ENCODE assay signal across 14 cellular contexts in the genomic region with DNA sequence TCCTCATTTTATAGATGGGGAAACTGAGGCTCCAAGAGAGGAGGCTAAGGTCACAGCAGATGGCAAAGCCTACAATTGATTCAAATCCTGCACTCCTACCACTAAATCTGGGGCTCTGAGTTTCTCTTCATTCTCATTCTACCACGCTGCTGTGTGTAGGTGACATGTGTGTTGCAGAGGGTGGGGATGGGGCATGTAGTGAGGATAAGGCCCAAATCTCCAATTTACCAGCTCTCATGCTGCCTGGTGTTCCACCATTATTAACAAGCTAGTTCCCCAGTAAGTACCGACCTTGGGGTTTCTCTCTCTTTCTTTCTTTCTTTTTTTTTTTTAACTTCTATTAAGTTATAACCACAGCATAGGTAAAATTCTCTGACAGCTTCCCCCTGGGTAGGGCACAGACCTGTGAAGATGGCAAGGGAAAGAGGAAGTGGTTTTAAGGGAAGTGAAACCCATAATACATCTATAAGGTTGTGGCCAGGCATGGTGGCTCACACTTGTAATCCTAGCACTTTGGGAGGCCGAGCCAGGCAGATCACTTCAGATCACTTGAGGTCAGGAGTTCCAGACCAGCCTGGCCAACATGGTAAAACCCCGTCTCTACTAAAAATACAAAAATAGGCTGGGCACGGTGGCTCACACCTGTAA. TPM values are rescaled to one million over a fixed set of nuclear protein-coding genes. Genes with fewer than 3 reads are reported as not detected.
DNase-seq lines count a peak whose midpoint lies in the region; ATAC-seq and TF ChIP-seq lines count a peak whose summit lies in the region.
"Had no signal": no experiment of that assay in that cellular context is flagged by ENCODE, and none has a peak within 500 bp of the region (broad histone marks: within the 10 kb centered on the region; RNA-seq: fewer than 3 reads in every experiment).

No MANE protein-coding gene starts in this region.

- H3K9me3 Mint-ChIP-seq in naive B cell = peaks cover 0 to 6% (median 3%) of the 10 kb centered on the region in 7 donors

- no peak overlapping the region for H3K4me3 ChIP-seq in foreskin fibroblast (ENCODE audit: low read depth in 1 of 2, low read length in 2 of 2)
- H3K4me3 ChIP-seq: right atrium auricular region had no signal

- H3K36me3 Mint-ChIP-seq in naive B cell = no peaks in the 10 kb centered on the region

- H3K4me3 Mint-ChIP-seq in naive B cell = peak overlapping the region; percentile 18 to 84 (median 70)

- DNase-seq in SKM-1 (lab: John Stamatoyannopoulos, UW; ENCODE audit: unreplicated experiment) (peak; percentile 74), naive B cell (peak; percentile 84), foreskin fibroblast (no peak), A172 (ENCODE audit: low spot score) (no peak), COR-L47 (lab: John Stamatoyannopoulos, UW) (no peak), medulla oblongata (ENCODE audit: extremely low spot score) (no peak)

- ATAC-seq in GM18517 (IDR thresholded peaks at IDR 0.05; ENCODE audit: unreplicated experiment) (peak; percentile 76), HG02943 (IDR thresholded peaks at IDR 0.05; ENCODE audit: low read depth, unreplicated experiment) (peak; percentile 63), naive B cell (ENCODE audit: low read depth in 2 of 2) (peak; percentile 97)
- ATAC-seq: HCT116, left lobe of liver had no signal

- H3K27me3 Mint-ChIP-seq in naive B cell = peaks cover 10 to 14% (median 14%) of the 10 kb centered on the region in 3 donors

- TF ChIP-seq CTCF in foreskin fibroblast (IDR thresholded peaks at IDR 0.05; ENCODE audit: low read depth, low read length) = no peak

- H3K27ac Mint-ChIP-seq in naive B cell = peak overlapping the region; percentile 58 to 98 (median 94)

- H3K4me1 Mint-ChIP-seq in naive B cell = peaks cover 27 to 67% (median 43%) of the 10 kb centered on the region in 3 donors

RNA-seq across cellular contexts. Expression of a gene that starts 13.0 kb away (rescaled TPM):
- polyA plus RNA-seq in naive B cell (ENCODE audit: low read depth in 6 of 6) = not detected
- not detected in 2 replicates for total RNA-seq in A172 (2014; rRNA removed; shearing (Covaris generic))
- total RNA-seq: endothelial cell of umbilical vein, G401, left lobe of liver, M059J, right atrium auricular region had no signal

RNA-seq across cellular contexts. Expression of a gene that starts 14.4 kb away (rescaled TPM):
- polyA plus RNA-seq in naive B cell (ENCODE audit: low read depth in 6 of 6) = not detected
- total RNA-seq in A172 (2014; rRNA removed; shearing (Covaris generic)) = not detected in 2 replicates
- total RNA-seq: endothelial cell of umbilical vein, G401, M059J, right atrium auricular region had no signal
- polyA plus RNA-seq: endothelial cell of umbilical vein had no signal

RNA-seq across cellular contexts. Expression of a gene that starts 27.2 kb away (rescaled TPM):
- polyA plus RNA-seq in naive B cell (ENCODE audit: low read depth in 6 of 6) = not detected
- 42.4 and 43.9 TPM in 2 replicates for total RNA-seq in A172 (2014; rRNA removed; shearing (Covaris generic))

RNA-seq across cellular contexts. Expression of a gene that starts 41.9 kb away (rescaled TPM):
- 10 to 100 TPM; 16.3 to 37.7 (median 36.1) TPM for polyA plus RNA-seq in naive B cell (ENCODE audit: low read depth in 6 of 6)
- 14.5 and 18.6 TPM in 2 replicates for total RNA-seq in A172 (2014; rRNA removed; shearing (Covaris generic))

RNA-seq across cellular contexts. Expression of a gene that starts 57.1 kb away (rescaled TPM):
- polyA plus RNA-seq in naive B cell (ENCODE audit: low read depth in 6 of 6) = under 1 TPM in 4 of 6 donors, not detected in 2; 0.14 to 0.29 (median 0.21) TPM
- not detected in 2 replicates for total RNA-seq in A172 (2014; rRNA removed; shearing (Covaris generic))
- total RNA-seq: endothelial cell of umbilical vein, G401, left lobe of liver, M059J, right atrium auricular region had no signal
- polyA plus RNA-seq: endothelial cell of umbilical vein had no signal

Comparison
In these comparisons a context has a peak if more than half of its experiments do, and no peak if none do; other contexts are left out.
1. DNase-seq: peak in SKM-1 (single experiment) and naive B cell (single experiment); none in foreskin fibroblast (0 of 2), A172 (single experiment), COR-L47 (single experiment) and medulla oblongata (single experiment).
2. Peak in every context shown above with its lines, with median percentiles within 50 percentile points of each other: ATAC-seq.